Comparison of ENCODE assay signal across 10 cellular contexts in genomic region chr17:11047228-11047627, GRCh38.
"Had no signal": no experiment of that assay in that cellular context is flagged by ENCODE, and none has a peak within 500 bp of the region (broad histone marks: within the 10 kb centered on the region; RNA-seq: fewer than 3 reads in every experiment).

No MANE protein-coding gene starts in this region.

- H3K36me3 Mint-ChIP-seq: IgD-negative memory B cell had no signal

- H3K4me3 ChIP-seq: GM23338 had no signal

- H2AFZ ChIP-seq: GM23338 had no signal

- DNase-seq: H9, HFFc6, KBM-7 had no signal

- H3K27me3 Mint-ChIP-seq: IgD-negative memory B cell had no signal

- H3K27ac ChIP-seq: HL-60 had no signal

- H3K4me1 Mint-ChIP-seq: GM23338 had no signal

- FAIRE-seq: H1, H54, HepG2 had no signal

- H3K9me3 Mint-ChIP-seq: H9 had no signal

- H3K27ac Mint-ChIP-seq: GM23338, H9, HFFc6, IgD-negative memory B cell had no signal

- ATAC-seq: GM23338, HCT116, HepG2 had no signal

- H3K4me3 Mint-ChIP-seq: GM23338, H9, HFFc6, IgD-negative memory B cell had no signal

- H3K4me2 ChIP-seq: GM23338 had no signal
